In genomic region chr13:94710081-94710809, GRCh38 we compare ENCODE assay signal across 13 cellular contexts. TPM values are rescaled to one million over a fixed set of nuclear protein-coding genes. Genes with fewer than 3 reads are reported as not detected.
DNase-seq lines count a peak whose midpoint lies in the region; ATAC-seq and TF ChIP-seq lines count a peak whose summit lies in the region.
"Had no signal": no experiment of that assay in that cellular context is flagged by ENCODE, and none has a peak within 500 bp of the region (broad histone marks: within the 10 kb centered on the region; RNA-seq: fewer than 3 reads in every experiment).

No MANE protein-coding gene starts in this region.

- in situ Hi-C loops in SK-MEL-5 (cut with HindIII; ENCODE audit: low pct_unique_long_range_greater_than_20kb, low sequenced_read_pairs), result no loop called here
- in situ Hi-C loops in KBM-7 (cut with MboI; ENCODE audit: low pct_unique_long_range_greater_than_20kb, low sequenced_read_pairs), result loop anchor here (25.0 kb wide), 1 partner anchor 427 kb away; no protein-coding TSS in a partner anchor

- H3K27me3 Mint-ChIP-seq in activated CD8-positive, alpha-beta memory T cell treated with anti-CD3 and anti-CD28 coated beads, Interleukin-2, amount 10 ng/mL, durations not matched to agents 7 days and 5 days, result peaks cover 83% of the 10 kb centered on the region
- H3K27me3 Mint-ChIP-seq in glutamatergic neuron (ENCODE audit: unreplicated experiment), result peaks cover 29% of the 10 kb centered on the region
- peaks cover 91% of the 10 kb centered on the region for H3K27me3 Mint-ChIP-seq in stimulated activated naive CD8-positive, alpha-beta T cell treated with anti-CD3 and anti-CD28 coated beads, Interleukin-15, amount 100 ng/mL, for 72 hours

- peak overlapping the region; percentile 68 for H3K27ac Mint-ChIP-seq in activated CD8-positive, alpha-beta memory T cell treated with anti-CD3 and anti-CD28 coated beads, Interleukin-2, amount 10 ng/mL, durations not matched to agents 7 days and 5 days
- H3K27ac Mint-ChIP-seq in glutamatergic neuron (ENCODE audit: unreplicated experiment), result no peak overlapping the region
- H3K27ac Mint-ChIP-seq in stimulated activated naive CD8-positive, alpha-beta T cell treated with anti-CD3 and anti-CD28 coated beads, Interleukin-15, amount 100 ng/mL, for 72 hours, result peak overlapping the region in 1 of 2 donors; percentile 31

- H3K9me3 Mint-ChIP-seq in activated CD8-positive, alpha-beta memory T cell treated with anti-CD3 and anti-CD28 coated beads, Interleukin-2, amount 10 ng/mL, durations not matched to agents 7 days and 5 days (ENCODE audit: low read depth), result no peaks in the 10 kb centered on the region
- H3K9me3 Mint-ChIP-seq in glutamatergic neuron (ENCODE audit: unreplicated experiment), result peaks cover 15% of the 10 kb centered on the region
- H3K9me3 Mint-ChIP-seq in stimulated activated naive CD8-positive, alpha-beta T cell treated with anti-CD3 and anti-CD28 coated beads, Interleukin-15, amount 100 ng/mL, for 72 hours, result no peaks in the 10 kb centered on the region

- TF ChIP-seq CTCF in glutamatergic neuron (IDR thresholded peaks at IDR 0.05; ENCODE audit: partially characterized antibody, unreplicated experiment), result no peak

- CTCF ChIA-PET in activated CD8-positive, alpha-beta memory T cell treated with anti-CD3 and anti-CD28 coated beads, Interleukin-2, amount 10 ng/mL, durations not matched to agents 7 days and 5 days (lab: Charles Lee), result no interaction called here

- H3K4me1 Mint-ChIP-seq in activated CD8-positive, alpha-beta memory T cell treated with anti-CD3 and anti-CD28 coated beads, Interleukin-2, amount 10 ng/mL, durations not matched to agents 7 days and 5 days, result peaks cover 16% of the 10 kb centered on the region
- H3K4me1 Mint-ChIP-seq in glutamatergic neuron (ENCODE audit: low read depth, unreplicated experiment), result peaks cover 5% of the 10 kb centered on the region
- peaks cover 42% of the 10 kb centered on the region for H3K4me1 Mint-ChIP-seq in stimulated activated naive CD8-positive, alpha-beta T cell treated with anti-CD3 and anti-CD28 coated beads, Interleukin-15, amount 100 ng/mL, for 72 hours

- H3K4me3 Mint-ChIP-seq in activated CD8-positive, alpha-beta memory T cell treated with anti-CD3 and anti-CD28 coated beads, Interleukin-2, amount 10 ng/mL, durations not matched to agents 7 days and 5 days, result peak overlapping the region; percentile 37
- peak overlapping the region; percentile 60 for H3K4me3 Mint-ChIP-seq in glutamatergic neuron (ENCODE audit: unreplicated experiment)
- H3K4me3 Mint-ChIP-seq in stimulated activated naive CD8-positive, alpha-beta T cell treated with anti-CD3 and anti-CD28 coated beads, Interleukin-15, amount 100 ng/mL, for 72 hours, result peak overlapping the region; percentile 73 to 76

- ATAC-seq in activated CD8-positive, alpha-beta memory T cell treated with anti-CD3 and anti-CD28 coated beads, Interleukin-2, amount 10 ng/mL, durations not matched to agents 7 days and 5 days, result no peak
- no peak for ATAC-seq in stimulated activated naive CD8-positive, alpha-beta T cell treated with anti-CD3 and anti-CD28 coated beads, Interleukin-15, amount 100 ng/mL, for 72 hours

- peaks cover 2% of the 10 kb centered on the region for H3K36me3 Mint-ChIP-seq in activated CD8-positive, alpha-beta memory T cell treated with anti-CD3 and anti-CD28 coated beads, Interleukin-2, amount 10 ng/mL, durations not matched to agents 7 days and 5 days
- no peaks in the 10 kb centered on the region for H3K36me3 Mint-ChIP-seq in glutamatergic neuron (ENCODE audit: unreplicated experiment)

- DNase-seq in activated CD8-positive, alpha-beta memory T cell treated with anti-CD3 and anti-CD28 coated beads, Interleukin-2, amount 10 ng/mL, durations not matched to agents 7 days and 5 days, result no peak
- DNase-seq in activated CD8-positive, alpha-beta memory T cell treated with anti-CD3 and anti-CD28 coated beads for 24 hours, result no peak
- peak; percentile 14 for DNase-seq in SK-MEL-5 (ENCODE audit: low read depth, low spot score)
- DNase-seq in glutamatergic neuron, result no peak
- no peak for DNase-seq in stimulated activated naive CD8-positive, alpha-beta T cell treated with anti-CD3 and anti-CD28 coated beads, Interleukin-15, amount 100 ng/mL, for 72 hours
- DNase-seq in KBM-7, result no peak
- no peak for DNase-seq in SW480 (ENCODE audit: low spot score)
- DNase-seq in NCI-H2196 treated with DMSO at 0.1 percent for 48 hours (lab: John Stamatoyannopoulos, UW; ENCODE audit: unreplicated experiment), result no peak
- DNase-seq: activated CD4-positive, CD25-positive, alpha-beta regulatory T cell treated with anti-CD3 and anti-CD28 coated beads, Interleukin-2, amount 50 U/mL, for 72 hours; colonic mucosa; NCI-H1694 treated with DMSO at 0.1 percent for 48 hours; small intestine had no signal

RNA-seq across cellular contexts. Expression of gene SOX21, which starts 2.1 kb away (rescaled TPM):
- total RNA-seq in activated CD8-positive, alpha-beta memory T cell treated with anti-CD3 and anti-CD28 coated beads, Interleukin-2, amount 10 ng/mL, durations not matched to agents 7 days and 5 days, result not detected
- total RNA-seq in SK-MEL-5 (2014; rRNA removed; shearing (Covaris generic)), result 0.08 and 0.19 TPM in 2 replicates
- 0.10 and 0.41 TPM in 2 replicates for polyA plus RNA-seq in SK-MEL-5 (2015; cell fraction: cytosol; rRNA removed)
- 0.63 and 0.72 TPM in 2 replicates for polyA plus RNA-seq in SK-MEL-5 (2015; cell fraction: nucleus; rRNA removed)
- not detected for total RNA-seq in glutamatergic neuron (ENCODE audit: unreplicated experiment)
- total RNA-seq: colonic mucosa, kidney epithelial cell had no signal
- polyA plus RNA-seq: small intestine had no signal
